ENCODE assay signal across 19 cellular contexts in the genomic region with DNA sequence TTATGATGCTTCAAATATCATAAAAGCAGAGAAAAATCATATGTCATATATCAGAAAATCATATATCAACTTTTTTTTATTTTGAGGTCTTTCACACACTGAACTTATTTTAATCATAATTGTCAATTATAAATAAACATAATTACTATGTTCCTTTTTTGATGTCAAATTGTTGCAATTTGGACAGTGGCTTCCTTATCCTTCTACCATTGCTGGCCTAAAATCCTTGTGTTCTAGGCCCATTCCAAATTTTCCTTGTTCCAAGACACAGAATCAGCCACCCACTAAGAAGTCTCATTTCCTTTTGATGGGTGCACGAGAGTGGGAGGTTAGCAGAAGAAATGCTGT. TPM values are rescaled to one million over a fixed set of nuclear protein-coding genes. Genes with fewer than 3 reads are reported as not detected.
DNase-seq lines count a peak whose midpoint lies in the region; ATAC-seq and TF ChIP-seq lines count a peak whose summit lies in the region.
"Had no signal": no experiment of that assay in that cellular context is flagged by ENCODE, and none has a peak within 500 bp of the region (broad histone marks: within the 10 kb centered on the region; RNA-seq: fewer than 3 reads in every experiment).

No MANE protein-coding gene starts in this region.

- H3K27ac ChIP-seq in PC-9 (no peak overlapping the region; the same call in 1 of the 2 replicates), stomach (peak overlapping the region in 3 of 5 donors; percentile 75 to 87 (median 84))

- no peaks in the 10 kb centered on the region for H3K36me3 Mint-ChIP-seq in dendritic cell treated with granulocyte-macrophage colony-stimulating factor and Interleukin-4, amounts not matched to agents 40 ng/mL and 50 ng/mL, for 4 days (ENCODE audit: low read depth)
- no peaks in the 10 kb centered on the region for H3K36me3 Mint-ChIP-seq in immature natural killer cell

- no peaks in the 10 kb centered on the region for H3K9me2 ChIP-seq in PC-9 (ENCODE audit: insufficient read depth)

- H3K4me3 Mint-ChIP-seq in dendritic cell treated with granulocyte-macrophage colony-stimulating factor and Interleukin-4, amounts not matched to agents 40 ng/mL and 50 ng/mL, for 4 days: no peak overlapping the region
- no peak overlapping the region for H3K4me3 Mint-ChIP-seq in immature natural killer cell
- H3K4me3 Mint-ChIP-seq: activated CD4-positive, alpha-beta T cell treated with anti-CD3 and anti-CD28 coated beads, Interleukin-2, amount 10 ng/mL, durations not matched to agents 7 days and 5 days; stimulated activated naive CD8-positive, alpha-beta T cell treated with anti-CD3 and anti-CD28 coated beads, Interleukin-15, Interleukin-2, amounts not matched to agents 100 ng/mL and 50 ng/mL, for 24 hours had no signal

- no peaks in the 10 kb centered on the region for H3K79me2 ChIP-seq in PC-9 (ENCODE audit: low read depth)

- TF ChIP-seq POLR2A in stomach (IDR thresholded peaks at IDR 0.05): no peak

- BruUV-seq in PC-9 (replicated peaks; lab: Mats Ljungman, UMichigan): no TSS peak

- H3K27me3 ChIP-seq in PC-9 (ENCODE audit: insufficient read depth, low read depth) (no peaks in the 10 kb centered on the region), stomach (no peaks in the 10 kb centered on the region)

- no peak overlapping the region for H3K4me2 ChIP-seq in PC-9

- ATAC-seq in HG02981 (IDR thresholded peaks at IDR 0.05; ENCODE audit: unreplicated experiment): no peak

- TF ChIP-seq EP300 in stomach (IDR thresholded peaks at IDR 0.05): no peak

- H3K27me3 Mint-ChIP-seq in dendritic cell treated with granulocyte-macrophage colony-stimulating factor and Interleukin-4, amounts not matched to agents 40 ng/mL and 50 ng/mL, for 4 days: peaks cover 2% of the 10 kb centered on the region
- H3K27me3 Mint-ChIP-seq in immature natural killer cell (ENCODE audit: low read depth in 3 of 3): peaks cover 0 to 4% (median 1%) of the 10 kb centered on the region in 3 donors

- CTCF ChIA-PET in PC-9 (lab: Charles Lee): interaction anchor here (0.5 to 1.8 kb wide), 7 partner anchors 9 to 450 kb away, joined by 3 to 10 read pairs (median 3); a partner anchor contains a TSS

- no peaks in the 10 kb centered on the region for H3K9me3 Mint-ChIP-seq in dendritic cell treated with granulocyte-macrophage colony-stimulating factor and Interleukin-4, amounts not matched to agents 40 ng/mL and 50 ng/mL, for 4 days
- H3K9me3 Mint-ChIP-seq in immature natural killer cell: no peaks in the 10 kb centered on the region
- H3K9me3 Mint-ChIP-seq: activated CD4-positive, alpha-beta T cell treated with anti-CD3 and anti-CD28 coated beads, Interleukin-2, amount 10 ng/mL, durations not matched to agents 7 days and 5 days; stimulated activated naive CD8-positive, alpha-beta T cell treated with anti-CD3 and anti-CD28 coated beads, Interleukin-15, Interleukin-2, amounts not matched to agents 100 ng/mL and 50 ng/mL, for 24 hours had no signal

- H3K4me3 ChIP-seq in PC-9 (no peak overlapping the region), stomach (no peak overlapping the region)
- H3K4me3 ChIP-seq: HAP-1 had no signal

- no peak overlapping the region for H2AFZ ChIP-seq in PC-9

- no peaks in the 10 kb centered on the region for H4K20me1 ChIP-seq in PC-9 (ENCODE audit: insufficient read depth)

- H3K4me1 ChIP-seq in PC-9 (replicated peaks; ENCODE audit: insufficient read depth) (peaks cover 8% of the 10 kb centered on the region), stomach (peaks cover 6 to 17% (median 10%) of the 10 kb centered on the region in 4 donors)
- H3K4me1 ChIP-seq: HAP-1 had no signal

- no peaks in the 10 kb centered on the region; the same call in 1 of the 2 replicates for H3K9me3 ChIP-seq in PC-9 (ENCODE audit: insufficient read depth, low read depth)
- H3K9me3 ChIP-seq in stomach: no peaks in the 10 kb centered on the region
- H3K9me3 ChIP-seq: HAP-1 had no signal

- H3K4me1 Mint-ChIP-seq in dendritic cell treated with granulocyte-macrophage colony-stimulating factor and Interleukin-4, amounts not matched to agents 40 ng/mL and 50 ng/mL, for 4 days (ENCODE audit: low read depth): peaks cover 24% of the 10 kb centered on the region
- H3K4me1 Mint-ChIP-seq in immature natural killer cell: no peaks in the 10 kb centered on the region

- POLR2A ChIA-PET in PC-9 (lab: Charles Lee; ENCODE audit: unreplicated experiment): interaction anchor here (0.5 to 0.7 kb wide), 4 partner anchors 18 to 82 kb away, joined by 3 to 13 read pairs (median 5); no protein-coding TSS in a partner anchor

- peak overlapping the region; percentile 94 for H3K27ac Mint-ChIP-seq in dendritic cell treated with granulocyte-macrophage colony-stimulating factor and Interleukin-4, amounts not matched to agents 40 ng/mL and 50 ng/mL, for 4 days
- H3K27ac Mint-ChIP-seq in immature natural killer cell: no peak overlapping the region

- H3F3A ChIP-seq in PC-9 (ENCODE audit: insufficient read depth, low read depth): no peaks in the 10 kb centered on the region

- 87 to 100% (median 92%) methylated on average over 1 of the region's 1 CpG for WGBS in stomach, 5 donors

- H3K36me3 ChIP-seq in PC-9 (ENCODE audit: low read depth) (no peaks in the 10 kb centered on the region), stomach (no peaks in the 10 kb centered on the region)
- H3K36me3 ChIP-seq: HAP-1 had no signal

- intact Hi-C loops in PC-9 (cut with micrococcal nuclease; ENCODE audit: unreplicated experiment): loop anchor here (2.0 kb wide), 1 partner anchor 87 kb away; no protein-coding TSS in a partner anchor
- intact Hi-C loops in dendritic cell treated with granulocyte-macrophage colony-stimulating factor and Interleukin-4, amounts not matched to agents 40 ng/mL and 50 ng/mL, for 4 days (cut with micrococcal nuclease): loop anchor here (2.0 to 5.0 kb wide), 2 partner anchors 87 to 107 kb away; a partner anchor contains a TSS
- intact Hi-C loops in stomach (cut with DNase I; ENCODE audit: low total_unique reads): no loop called here

- DNase-seq in CD1c-positive myeloid dendritic cell (ENCODE audit: extremely low spot score): peak; percentile 20
- no peak for DNase-seq in PC-9
- no peak for DNase-seq in stomach
- DNase-seq in immature natural killer cell: no peak
- no peak for DNase-seq in NCI-H1417 treated with DMSO at 0.1 percent for 48 hours (lab: John Stamatoyannopoulos, UW)
- DNase-seq in COR-L47 (lab: John Stamatoyannopoulos, UW): no peak
- DNase-seq: effector CD8-positive, alpha-beta T cell; Right ventricle myocardium superior had no signal

- TF ChIP-seq CTCF in PC-9 (conservative IDR thresholded peaks at IDR 0.05): 0 out of 2 replicates have a peak, but pooled peaks have one; percentile 3
- TF ChIP-seq CTCF in stomach (IDR thresholded peaks at IDR 0.05): no peak

RNA-seq across cellular contexts. Expression of a gene that starts 28.9 kb away (rescaled TPM):
- total RNA-seq in PC-9 (2021) (not detected in 2 replicates), stomach (1 to 10 TPM in 1 of 5 donors, not detected in 4; 4.0 TPM)
- polyA plus RNA-seq in stomach (not detected), immature natural killer cell (not detected)
- total RNA-seq: activated CD4-positive, alpha-beta T cell treated with anti-CD3 and anti-CD28 coated beads, Interleukin-2, amount 10 ng/mL, durations not matched to agents 7 days and 5 days; Calu3; esophagus mucosa; posterior vena cava; Right ventricle myocardium superior; T-helper 1 cell treated with Interleukin-12 subunit alpha and Interleukin-12 subunit beta and Interleukin-4 antibody, amounts not matched to agents 30 ng/mL and 1 ng/mL, for 36 hours; ureter had no signal
- polyA plus RNA-seq: neural cell had no signal

RNA-seq across cellular contexts. Expression of a gene that starts 34.8 kb away (rescaled TPM):
- total RNA-seq in PC-9 (2021) (32.6 and 35.4 TPM in 2 replicates), stomach (10 to 100 TPM in 4 of 5 donors, 1 to 10 TPM in 1; 6.4 to 64.0 (median 26.8) TPM)
- polyA plus RNA-seq in stomach (10 to 100 TPM; 37.7 to 61.2 (median 56.7) TPM), immature natural killer cell (10 to 100 TPM; 36.2 to 46.7 (median 36.4) TPM)

RNA-seq across cellular contexts. Expression of a gene that starts 50.4 kb away (rescaled TPM):
- total RNA-seq in PC-9 (2021) (0.70 and 1.3 TPM in 2 replicates), stomach (1 to 10 TPM in 3 of 5 donors, not detected in 2; 3.6 to 9.8 (median 8.3) TPM)
- polyA plus RNA-seq in stomach (1 to 10 TPM in 2 of 3 donors, not detected in 1; 1.3 to 2.9 TPM), immature natural killer cell (not detected)

RNA-seq across cellular contexts. Expression of a gene that starts 50.9 kb away (rescaled TPM):
- total RNA-seq in PC-9 (2021) (12.7 and 13.8 TPM in 2 replicates), stomach (10 to 100 TPM; 12.9 to 51.6 (median 15.2) TPM)
- polyA plus RNA-seq in stomach (1 to 10 TPM; 5.8 to 7.1 (median 6.6) TPM), immature natural killer cell (10 to 100 TPM; 10.2 to 16.5 (median 13.0) TPM)
